8 cellular contexts compared by ENCODE assay signal in genomic region chr2:37671816-37672103, GRCh38. TPM values are rescaled to one million over a fixed set of nuclear protein-coding genes. Genes with fewer than 3 reads are reported as not detected.
A peak's percentile ranks its signal among the peaks of the same experiment; 100 is the strongest.
DNase-seq lines count a peak whose midpoint lies in the region; ATAC-seq, FAIRE-seq and TF ChIP-seq lines count a peak whose summit lies in the region.

No MANE protein-coding gene starts in this region.

- CTCF ChIA-PET in GM12878 (lab: Yijun Ruan, JAX): interaction anchor here (0.7 to 1.6 kb wide), 5 partner anchors 18 to 205 kb away, joined by 3 to 6 read pairs (median 5); no protein-coding TSS in a partner anchor

- peak overlapping the region; percentile 83 for H3K4me3 Mint-ChIP-seq in activated T-cell treated with anti-CD3 and anti-CD28 coated beads, Interleukin-2, amount 50 U/mL, for 4 hours

- peak overlapping the region; percentile 89 for H2AFZ ChIP-seq in GM12878 (ENCODE audit: control insufficient read depth, low read depth, low read length)

- no peaks in the 10 kb centered on the region for H4K20me1 ChIP-seq in GM12878 (ENCODE audit: control insufficient read depth, insufficient read depth)

- in situ Hi-C loops in GM12878 (cut with MboI): no loop called here

- TF ChIP-seq CTCF in GM12878 (IDR thresholded peaks at IDR 0.05 in 2 of 3, conservative IDR thresholded peaks at IDR 0.05 in 1 of 3; ENCODE audit: control insufficient read depth in 2 of 3, extremely low read depth in 1 of 3, insufficient read depth in 1 of 3, low read depth in 3 of 3, low read length in 3 of 3): no peak
- TF ChIP-seq CTCF in lower lobe of right lung (IDR thresholded peaks at IDR 0.05): no peak
- no peak for TF ChIP-seq CTCF in upper lobe of right lung (IDR thresholded peaks at IDR 0.05)

- peak; percentile 11 to 13 for ATAC-seq in activated T-cell treated with anti-CD3 and anti-CD28 coated beads, Interleukin-2, amount 50 U/mL, for 4 hours
- ATAC-seq in GM12878: peak; percentile 4
- no peak for ATAC-seq in lower lobe of right lung
- no peak for ATAC-seq in upper lobe of right lung

- TF ChIP-seq POLR2A in GM12878 (IDR thresholded peaks at IDR 0.05; ENCODE audit: low read depth, low read length): no peak; the same call in 1 of the 2 replicates

- 0% methylated on average over 29 of the region's 29 CpGs for WGBS in GM12878 (ENCODE audit: insufficient coverage, insufficient replicate concordance, low lambda C conversion rate, missing lambda C conversion rate)

- no peaks in the 10 kb centered on the region for H3K27me3 Mint-ChIP-seq in activated T-cell treated with anti-CD3 and anti-CD28 coated beads, Interleukin-2, amount 50 U/mL, for 4 hours (ENCODE audit: low read depth)

- no peak for TF ChIP-seq EP300 in GM12878 (IDR thresholded peaks at IDR 0.05; ENCODE audit: borderline replicate concordance in 1 of 2, control insufficient read depth in 1 of 2, low read depth in 2 of 2, low read length in 2 of 2)

- TF ChIP-seq RAD21 in GM12878 (IDR thresholded peaks at IDR 0.05; ENCODE audit: insufficient read depth, low read depth, low read length): no peak

- H3K9me3 Mint-ChIP-seq in activated T-cell treated with anti-CD3 and anti-CD28 coated beads, Interleukin-2, amount 50 U/mL, for 4 hours: no peaks in the 10 kb centered on the region

- intact Hi-C loops in GM12878 (cut with micrococcal nuclease; ENCODE audit: unreplicated experiment) (loop anchor here (2.0 to 5.0 kb wide), 4 partner anchors 15 to 257 kb away; no protein-coding TSS in a partner anchor), lower lobe of right lung (cut with DNase I) (no loop called here), upper lobe of right lung (cut with DNase I) (no loop called here), posterior vena cava (cut with DNase I) (loop anchor here in 1 of 2 donors (10.0 kb wide), 1 partner anchor 103 kb away; no protein-coding TSS in a partner anchor)

- no peak for DNase-seq in activated T-cell treated with anti-CD3 and anti-CD28 coated beads, Interleukin-2, amount 50 U/mL, for 4 hours
- DNase-seq in activated T-cell treated with anti-CD3 and anti-CD28 coated beads, Interleukin-2, amount 50 U/mL, for 48 hours: no peak
- no peak for DNase-seq in GM12878 (ENCODE audit: low read depth, low spot score)
- no peak for DNase-seq in lower lobe of right lung
- no peak for DNase-seq in upper lobe of right lung
- DNase-seq in stimulated activated CD4-positive, alpha-beta T cell treated with anti-CD3 and anti-CD28 coated beads, Interleukin-15, amount 100 ng/mL, for 24 hours: no peak
- DNase-seq in posterior vena cava (ENCODE audit: low spot score): no peak

- peaks cover 48% of the 10 kb centered on the region for H3K4me1 ChIP-seq in HUES6 (ENCODE audit: control insufficient read depth, insufficient read depth, low read length)
- no peaks in the 10 kb centered on the region; the same call in 1 of the 2 replicates for H3K4me1 ChIP-seq in GM12878 (ENCODE audit: control insufficient read depth, insufficient read depth, low read length)
- H3K4me1 ChIP-seq in lower lobe of right lung: peaks cover 54% of the 10 kb centered on the region
- peaks cover 26% of the 10 kb centered on the region for H3K4me1 ChIP-seq in upper lobe of right lung

- no peaks in the 10 kb centered on the region for H3K36me3 Mint-ChIP-seq in activated T-cell treated with anti-CD3 and anti-CD28 coated beads, Interleukin-2, amount 50 U/mL, for 4 hours (ENCODE audit: insufficient read depth)

- H3K9me3 ChIP-seq in HUES6 (ENCODE audit: control insufficient read depth, insufficient read depth, low read depth, low read length): no peaks in the 10 kb centered on the region
- H3K9me3 ChIP-seq in GM12878 (replicated peaks; ENCODE audit: control insufficient read depth, insufficient read depth, low read length): no peaks in the 10 kb centered on the region
- H3K9me3 ChIP-seq in lower lobe of right lung: no peaks in the 10 kb centered on the region
- no peaks in the 10 kb centered on the region for H3K9me3 ChIP-seq in upper lobe of right lung

- peaks cover 53% of the 10 kb centered on the region for H3K79me2 ChIP-seq in GM12878 (ENCODE audit: control insufficient read depth, insufficient read depth, low read length)

- FAIRE-seq in GM12878 (lab: Jason Lieb, UNC): no peak

- peak overlapping the region; percentile 89 for H3K9ac ChIP-seq in HUES6 (ENCODE audit: low read length)
- H3K9ac ChIP-seq in GM12878 (ENCODE audit: control insufficient read depth, insufficient read depth, low read length): peak overlapping the region; percentile 84

- H3K27ac ChIP-seq in HUES6 (ENCODE audit: low read depth, low read length): peak overlapping the region; percentile 88
- peak overlapping the region; percentile 77 for H3K27ac ChIP-seq in GM12878 (ENCODE audit: control insufficient read depth, insufficient read depth)
- H3K27ac ChIP-seq in lower lobe of right lung: peak overlapping the region; percentile 95
- H3K27ac ChIP-seq in upper lobe of right lung: peak overlapping the region; percentile 96

- BruUV-seq in GM12878 (replicated peaks; lab: Mats Ljungman, UMichigan): no TSS peak

- SMC1A ChIA-PET in GM12878 (lab: Charles Lee; ENCODE audit: uncharacterized antibody, unreplicated experiment): interaction anchor here (0.9 to 14.0 kb wide), 7 partner anchors 16 to 257 kb away, joined by 3 to 246 read pairs (median 5); no protein-coding TSS in a partner anchor

- RAD21 ChIA-PET in GM12878 (lab: Charles Lee; ENCODE audit: unreplicated experiment): interaction anchor here (0.6 to 7.8 kb wide), 13 partner anchors 14 to 257 kb away, joined by 3 to 122 read pairs (median 5); no protein-coding TSS in a partner anchor

- peaks cover 53% of the 10 kb centered on the region for H3K4me1 Mint-ChIP-seq in activated T-cell treated with anti-CD3 and anti-CD28 coated beads, Interleukin-2, amount 50 U/mL, for 4 hours (ENCODE audit: low read depth)

- POLR2A ChIA-PET in GM12878 (lab: Charles Lee): interaction anchor here (0.8 to 9.9 kb wide), 6 partner anchors 16 to 206 kb away, joined by 3 to 171 read pairs (median 4); no protein-coding TSS in a partner anchor

- no peaks in the 10 kb centered on the region for H3K27me3 ChIP-seq in HUES6 (ENCODE audit: control insufficient read depth, insufficient read depth, low read length)
- H3K27me3 ChIP-seq in GM12878 (replicated peaks in 1 of 2; ENCODE audit: control insufficient read depth in 2 of 2, insufficient read depth in 2 of 2, low read length in 1 of 2): no peaks in the 10 kb centered on the region
- H3K27me3 ChIP-seq in lower lobe of right lung (ENCODE audit: low read depth): no peaks in the 10 kb centered on the region
- H3K27me3 ChIP-seq in upper lobe of right lung: no peaks in the 10 kb centered on the region

- peaks cover 11% of the 10 kb centered on the region; the same call in 1 of the 2 replicates for H3K36me3 ChIP-seq in HUES6 (ENCODE audit: control insufficient read depth, insufficient read depth, low read length)
- peaks cover 2 to 6% of the 10 kb centered on the region in 2 experiments; a peak in 3 of 4 replicates for H3K36me3 ChIP-seq in GM12878 (ENCODE audit: control insufficient read depth in 2 of 2, insufficient read depth in 2 of 2, low read length in 1 of 2)
- peaks cover 6% of the 10 kb centered on the region for H3K36me3 ChIP-seq in lower lobe of right lung
- peaks cover 5% of the 10 kb centered on the region for H3K36me3 ChIP-seq in upper lobe of right lung

- H3K4me2 ChIP-seq in GM12878 (ENCODE audit: control insufficient read depth, insufficient read depth): peak overlapping the region; percentile 93

- peak overlapping the region; percentile 98 for H3K4me3 ChIP-seq in HUES6 (ENCODE audit: low read depth, low read length)
- peak overlapping the region; percentile 87 for H3K4me3 ChIP-seq in GM12878
- H3K4me3 ChIP-seq in lower lobe of right lung: peak overlapping the region; percentile 97
- peak overlapping the region; percentile 99 for H3K4me3 ChIP-seq in upper lobe of right lung

TF ChIP-seq in GM12878, 131 proteins besides CTCF, POLR2A, EP300 and RAD21 (continues in another document):
- 0 out of 2 replicates have a peak, but pooled peaks have one; percentile 0 for TF ChIP-seq RELB (IDR thresholded peaks at IDR 0.05; ENCODE audit: low read depth)
- no peak for TF ChIP-seq PAX5 (IDR thresholded peaks at IDR 0.05; ENCODE audit: borderline replicate concordance, low read depth, low read length)
- no peak for TF ChIP-seq MEF2A (IDR thresholded peaks at IDR 0.05; ENCODE audit: insufficient read depth, low read depth, low read length)
- no peak for TF ChIP-seq ZSCAN29 (IDR thresholded peaks at IDR 0.05)

RNA-seq across cellular contexts. Expression of gene CDC42EP3, which starts 0.3 kb away (rescaled TPM):
- total RNA-seq in activated T-cell treated with anti-CD3 and anti-CD28 coated beads, Interleukin-2, amount 50 U/mL, for 4 hours: 10 to 100 TPM; 31.6 to 58.1 (median 39.4) TPM
- 36.3 and 37.4 TPM in 2 replicates for total RNA-seq in GM12878 (2013; cell fraction: nucleolus; rRNA removed)
- total RNA-seq in GM12878 (2014; rRNA removed) (36.2 and 36.9 TPM in 2 replicates), GM12878 (2014; rRNA removed; fragmentation: Illumina TruSeq; extraction: Trizol) (44.6 and 46.5 TPM in 2 replicates), GM12878 (2021) (63.1 and 67.6 TPM in 2 replicates), lower lobe of right lung (73.1 TPM), upper lobe of right lung (71.1 TPM), posterior vena cava (10 to 100 TPM; 74.5 to 95.3 TPM)
- 8.8 TPM for polyA plus RNA-seq in GM12878 (2011; ENCODE audit: low read depth)
- polyA plus RNA-seq in GM12878 (2011; rRNA removed) (47.3 and 47.4 TPM in 2 replicates), GM12878 (2014; fragmentation: Illumina TruSeq; extraction: Trizol) (86.9 and 109 TPM in 2 replicates), GM12878 (2014; fragmentation: Nextera tagmentation; extraction: Ambion mirVana) (10 to 100 TPM; 11.8 to 16.1 TPM), GM12878 (2014; rRNA removed) (59.1 and 61.4 TPM in 2 replicates), GM12878 (2016; fragmentation: Nextera tagmentation; extraction: Ambion mirVana) (10 to 100 TPM; 58.4 to 66.1 TPM)
- polyA plus RNA-seq in GM12878 (2011; cell fraction: cytosol; rRNA removed): 51.0 and 62.8 TPM in 2 replicates
- 33.6 and 47.7 TPM in 2 replicates for polyA plus RNA-seq in GM12878 (2011; cell fraction: nucleus; rRNA removed)
- polyA plus RNA-seq in GM12878 (2012): 13.6 and 28.5 TPM in 2 replicates
- polyA minus RNA-seq in GM12878 (2011; rRNA and poly(A)+ RNA removed): 32.6 and 52.1 TPM in 2 replicates
- 18.0 and 24.0 TPM in 2 replicates for polyA minus RNA-seq in GM12878 (2011; cell fraction: cytosol; rRNA and poly(A)+ RNA removed)
- 19.7 and 24.1 TPM in 2 replicates for polyA minus RNA-seq in GM12878 (2011; cell fraction: nucleus; rRNA and poly(A)+ RNA removed)

Comparison
In these comparisons a context has a peak if more than half of its experiments do, and no peak if none do; other contexts are left out.
1. ATAC-seq: peak in activated T-cell treated with anti-CD3 and anti-CD28 coated beads, Interleukin-2, amount 50 U/mL, for 4 hours (2 of 2) and GM12878 (single experiment); none in lower lobe of right lung (0 of 2) and upper lobe of right lung (single experiment).
2. Peak in every context shown above with its lines, with median percentiles within 50 percentile points of each other: H3K27ac ChIP-seq and H3K4me3 ChIP-seq.